In the genomic region with DNA sequence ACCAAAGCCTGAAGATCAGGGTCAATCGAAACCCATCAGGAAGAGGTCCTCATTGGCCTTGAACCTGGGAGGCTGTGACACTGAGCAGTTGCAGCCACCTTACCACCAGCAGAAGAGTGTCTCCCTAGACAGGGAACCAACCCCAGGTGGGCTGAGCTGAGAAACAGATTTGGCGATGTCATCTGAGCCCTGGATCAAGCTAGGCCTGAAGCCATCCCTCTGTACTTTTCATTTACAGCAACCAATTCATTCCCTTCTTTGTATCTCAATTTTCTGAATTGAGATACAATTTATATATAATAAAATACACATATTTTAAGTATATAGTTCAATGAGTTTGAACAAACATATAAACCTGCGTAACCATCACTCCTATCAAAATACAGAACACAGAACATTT, we compare ENCODE assay signal across 24 cellular contexts. TPM values are rescaled to one million over a fixed set of nuclear protein-coding genes. Genes with fewer than 3 reads are reported as not detected.
A peak's percentile ranks its signal among the peaks of the same experiment; 100 is the strongest.
DNase-seq lines count a peak whose midpoint lies in the region; ATAC-seq, FAIRE-seq and TF ChIP-seq lines count a peak whose summit lies in the region.
"Had no signal": no experiment of that assay in that cellular context is flagged by ENCODE, and none has a peak within 500 bp of the region (broad histone marks: within the 10 kb centered on the region; RNA-seq: fewer than 3 reads in every experiment).

No MANE protein-coding gene starts in this region.

- FAIRE-seq in HepG2 (lab: Jason Lieb, UNC) (no peak), pancreas (lab: Jason Lieb, UNC) (no peak)

- TF ChIP-seq CTCF in HepG2 (CRISPR knock-in tag; IDR thresholded peaks at IDR 0.05) (no peak), right lobe of liver (IDR thresholded peaks at IDR 0.05) (no peak), body of pancreas (IDR thresholded peaks at IDR 0.05) (no peak), pancreas (IDR thresholded peaks at IDR 0.05) (no peak)

- no peak overlapping the region for H2AFZ ChIP-seq in HepG2 (ENCODE audit: low read length)

- H3K4me2 ChIP-seq in HepG2 (ENCODE audit: low read depth, low read length), result no peak overlapping the region

- H3K79me2 ChIP-seq in HepG2 (ENCODE audit: insufficient read depth, low read length), result peaks cover 81% of the 10 kb centered on the region

- no peaks in the 10 kb centered on the region for H3K27me3 ChIP-seq in HepG2 (ENCODE audit: control insufficient read depth in 1 of 2, insufficient read depth in 2 of 2, low read length in 2 of 2)
- H3K27me3 ChIP-seq in right lobe of liver, result no peaks in the 10 kb centered on the region
- H3K27me3 ChIP-seq in body of pancreas, result no peaks in the 10 kb centered on the region
- no peaks in the 10 kb centered on the region for H3K27me3 ChIP-seq in pancreas

- H3K4me1 ChIP-seq in HepG2 (ENCODE audit: insufficient read depth, low read length) (peaks cover 59% of the 10 kb centered on the region), right lobe of liver (peaks cover 0 to 35% (median 16%) of the 10 kb centered on the region in 4 donors), body of pancreas (peaks cover 54% of the 10 kb centered on the region), pancreas (peaks cover 0 to 13% (median 4%) of the 10 kb centered on the region in 3 donors)

- peaks cover 5 to 31% of the 10 kb centered on the region in 2 experiments; a peak in 4 of 5 replicates for H3K36me3 ChIP-seq in HepG2 (replicated peaks in 1 of 2; ENCODE audit: control insufficient read depth in 1 of 2, insufficient read depth in 2 of 2, low read length in 2 of 2)
- H3K36me3 ChIP-seq in right lobe of liver, result no peaks in the 10 kb centered on the region
- no peaks in the 10 kb centered on the region for H3K36me3 ChIP-seq in body of pancreas (replicated peaks in 1 of 2; ENCODE audit: insufficient read depth in 1 of 2, low read depth in 2 of 2)
- no peaks in the 10 kb centered on the region for H3K36me3 ChIP-seq in pancreas

- no TSS peak for BruUV-seq in HepG2 (replicated peaks; lab: Mats Ljungman, UMichigan)

- H3K9ac ChIP-seq in HepG2 (ENCODE audit: insufficient read depth, low read depth, low read length), result peak overlapping the region; percentile 19; the same call in 1 of the 2 replicates

- intact Hi-C loops in HepG2 (cut with micrococcal nuclease; ENCODE audit: unreplicated experiment), result no loop called here
- intact Hi-C loops in right lobe of liver (cut with DNase I), result no loop called here
- intact Hi-C loops in body of pancreas (cut with DNase I), result no loop called here
- intact Hi-C loops in pancreas (cut with DNase I), result no loop called here

- POLR2A ChIA-PET in HepG2 (lab: Yijun Ruan, JAX), result no interaction called here

- TF ChIP-seq RAD21 in HepG2 (CRISPR knock-in tag; IDR thresholded peaks at IDR 0.05), result no peak

- peaks cover 19% of the 10 kb centered on the region; the same call in 1 of the 2 replicates for H4K20me1 ChIP-seq in HepG2 (ENCODE audit: insufficient read depth, low read length)

- H3K9me3 ChIP-seq in HepG2 (ENCODE audit: low read length), result no peaks in the 10 kb centered on the region
- no peaks in the 10 kb centered on the region for H3K9me3 ChIP-seq in right lobe of liver
- H3K9me3 ChIP-seq in body of pancreas, result no peaks in the 10 kb centered on the region
- no peaks in the 10 kb centered on the region for H3K9me3 ChIP-seq in pancreas

- no peak overlapping the region for H3K4me3 ChIP-seq in HepG2 (replicated peaks in 1 of 3; ENCODE audit: insufficient read depth in 1 of 3, low read depth in 2 of 3, low read length in 3 of 3)
- no peak overlapping the region for H3K4me3 ChIP-seq in right lobe of liver
- no peak overlapping the region for H3K4me3 ChIP-seq in body of pancreas
- H3K4me3 ChIP-seq in pancreas, result no peak overlapping the region
- H3K4me3 ChIP-seq: SK-N-MC had no signal

- no peak for ATAC-seq in HepG2
- ATAC-seq in right lobe of liver, result no peak
- no peak for ATAC-seq in body of pancreas
- no peak for ATAC-seq in pancreas
- no peak for ATAC-seq in HG02885 (IDR thresholded peaks at IDR 0.05; ENCODE audit: poor library complexity, unreplicated experiment)
- ATAC-seq in GM18909 (IDR thresholded peaks at IDR 0.05; ENCODE audit: poor library complexity, unreplicated experiment), result no peak

- CTCF ChIA-PET in HepG2 (lab: Yijun Ruan, JAX; ENCODE audit: low intra/inter-chr PET ratio, low total read pairs), result no interaction called here

- TF ChIP-seq POLR2A in HepG2 (IDR thresholded peaks at IDR 0.05; ENCODE audit: insufficient read depth in 1 of 2, low read depth in 2 of 2, low read length in 2 of 2) (no peak), right lobe of liver (IDR thresholded peaks at IDR 0.05) (no peak), body of pancreas (IDR thresholded peaks at IDR 0.05) (no peak)

- in situ Hi-C loops in HepG2 (cut with HindIII; ENCODE audit: extremely low pct_ligation_motif_present, low pct_unique_long_range_greater_than_20kb), result no loop called here

- DNase-seq in HepG2 (ENCODE audit: low spot score), result no peak
- no peak for DNase-seq in right lobe of liver
- no peak for DNase-seq in body of pancreas
- no peak for DNase-seq in pancreas
- no peak for DNase-seq in HCEC 1CT
- DNase-seq in foreskin melanocyte, result no peak
- DNase-seq: 8988T; AML-193; C1 segment of cervical spinal cord; CD8-positive, alpha-beta memory T cell; EL; GF-D8; Karpas-422; NCI-H1694; NCI-H2081 treated with DMSO at 0.1 percent for 48 hours; NCI-H2171 treated with DMSO at 0.1 percent for 48 hours; NCI-H524 treated with DMSO at 0.1 percent for 48 hours; NCI-H82; RPMI8226; SHP77 treated with DMSO at 0.1 percent for 48 hours; SW 1271 had no signal

- whole genome bisulfite sequencing in HepG2 (ENCODE audit: low lambda C conversion rate), result 96% methylated on average over 3 of the region's 3 CpGs
- 95% methylated on average over 2 of the region's 3 CpGs for WGBS in right lobe of liver (ENCODE audit: insufficient coverage, low coverage, low lambda C conversion rate, missing lambda C conversion rate)
- WGBS in body of pancreas, 2 donors, result 96 to 100% methylated on average over 3 of the region's 3 CpGs
- 99 to 100% methylated on average over 3 of the region's 3 CpGs for WGBS in pancreas, 2 donors

- H3K27ac ChIP-seq in HepG2 (ENCODE audit: extremely low read length, insufficient read depth, low read length) (peak overlapping the region; percentile 54), right lobe of liver (no peak overlapping the region), body of pancreas (peak overlapping the region; percentile 78 to 87 (median 82)), pancreas (peak overlapping the region; percentile 58 to 88 (median 77))
- H3K27ac ChIP-seq: SK-N-MC had no signal

- TF ChIP-seq EP300 in HepG2 (IDR thresholded peaks at IDR 0.05; ENCODE audit: low read depth in 2 of 2, low read length in 2 of 2) (no peak), HepG2 (CRISPR knock-in tag; IDR thresholded peaks at IDR 0.05; ENCODE audit: borderline replicate concordance) (no peak)

RNA-seq across cellular contexts. Expression of a gene that starts 14.6 kb away (rescaled TPM):
- total RNA-seq in HepG2 (2016; rRNA removed; fragmentation: Illumina TruSeq; extraction: Trizol) (20.3 and 21.6 TPM in 2 replicates), right lobe of liver (10 to 100 TPM in 5 of 6 experiments, 1 to 10 TPM in 1; 8.7 to 18.1 (median 16.4) TPM), body of pancreas (10 to 100 TPM; 11.2 to 54.4 TPM), pancreas (10 to 100 TPM in 2 of 6 donors, 1 to 10 TPM in 4; 7.6 to 18.9 (median 8.2) TPM)
- total RNA-seq in HepG2 (2016; cell fraction: cytosol; rRNA removed; fragmentation: Illumina TruSeq; extraction: Trizol; ENCODE audit: low read depth), result 2.9 and 3.0 TPM in 2 replicates
- 17.5 and 20.5 TPM in 2 replicates for total RNA-seq in HepG2 (2016; cell fraction: insoluble cytoplasmic fraction; rRNA removed; fragmentation: Illumina TruSeq; extraction: Trizol)
- total RNA-seq in HepG2 (2016; cell fraction: membrane; rRNA removed; fragmentation: Illumina TruSeq; extraction: Trizol), result 6.8 and 7.0 TPM in 2 replicates
- 12.4 and 14.1 TPM in 2 replicates for total RNA-seq in HepG2 (2016; cell fraction: nucleus; rRNA removed; fragmentation: Illumina TruSeq; extraction: Trizol)
- polyA plus RNA-seq in HepG2 (2011; rRNA removed) (46.6 and 48.0 TPM in 2 replicates), pancreas (10 to 100 TPM in 1 of 2 donors, 1 to 10 TPM in 1; 7.5 to 11.4 TPM)
- polyA plus RNA-seq in HepG2 (2011; cell fraction: cytosol; rRNA removed), result 45.4 and 46.7 TPM in 2 replicates
- 28.4 and 30.4 TPM in 2 replicates for polyA plus RNA-seq in HepG2 (2011; cell fraction: nucleus; rRNA removed)
- 35.2 and 42.3 TPM in 2 replicates for polyA plus RNA-seq in HepG2 (2012)
- 0.79 and 0.82 TPM in 2 replicates for polyA plus RNA-seq in HepG2 (2016; cell fraction: cytosol; fragmentation: Illumina TruSeq; extraction: Trizol; ENCODE audit: low read depth)
- 20.4 and 24.3 TPM in 2 replicates for polyA plus RNA-seq in HepG2 (2016; cell fraction: insoluble cytoplasmic fraction; fragmentation: Illumina TruSeq; extraction: Trizol; ENCODE audit: low read depth)
- polyA plus RNA-seq in HepG2 (2016; cell fraction: membrane; fragmentation: Illumina TruSeq; extraction: Trizol; ENCODE audit: low read depth), result 2.7 and 3.3 TPM in 2 replicates
- 17.9 and 19.2 TPM in 2 replicates for polyA plus RNA-seq in HepG2 (2016; cell fraction: nucleus; fragmentation: Illumina TruSeq; extraction: Trizol; ENCODE audit: insufficient read depth, low read depth)
- polyA minus RNA-seq in HepG2 (2011; rRNA and poly(A)+ RNA removed; ENCODE audit: low replicate concordance), result 40.5 and 85.7 TPM in 2 replicates
- 49.3 and 53.6 TPM in 2 replicates for polyA minus RNA-seq in HepG2 (2011; cell fraction: cytosol; rRNA and poly(A)+ RNA removed)
- polyA minus RNA-seq in HepG2 (2011; cell fraction: nucleus; rRNA and poly(A)+ RNA removed), result 29.4 and 36.8 TPM in 2 replicates

RNA-seq across cellular contexts. Expression of a gene that starts 30.9 kb away (rescaled TPM):
- 6.8 and 8.8 TPM in 2 replicates for total RNA-seq in HepG2 (2016; rRNA removed; fragmentation: Illumina TruSeq; extraction: Trizol)
- 3.5 and 3.6 TPM in 2 replicates for total RNA-seq in HepG2 (2016; cell fraction: cytosol; rRNA removed; fragmentation: Illumina TruSeq; extraction: Trizol; ENCODE audit: low read depth)
- 6.7 and 8.0 TPM in 2 replicates for total RNA-seq in HepG2 (2016; cell fraction: insoluble cytoplasmic fraction; rRNA removed; fragmentation: Illumina TruSeq; extraction: Trizol)
- 3.0 and 3.3 TPM in 2 replicates for total RNA-seq in HepG2 (2016; cell fraction: membrane; rRNA removed; fragmentation: Illumina TruSeq; extraction: Trizol)
- total RNA-seq in HepG2 (2016; cell fraction: nucleus; rRNA removed; fragmentation: Illumina TruSeq; extraction: Trizol), result 8.0 and 9.4 TPM in 2 replicates
- 6.4 and 6.9 TPM in 2 replicates for polyA plus RNA-seq in HepG2 (2011; rRNA removed)
- 4.7 and 4.9 TPM in 2 replicates for polyA plus RNA-seq in HepG2 (2011; cell fraction: cytosol; rRNA removed)
- polyA plus RNA-seq in HepG2 (2011; cell fraction: nucleus; rRNA removed), result 6.1 and 8.1 TPM in 2 replicates
- 5.3 and 5.8 TPM in 2 replicates for polyA plus RNA-seq in HepG2 (2012)
- polyA plus RNA-seq in HepG2 (2016; cell fraction: cytosol; fragmentation: Illumina TruSeq; extraction: Trizol; ENCODE audit: low read depth), result 0.41 and 0.49 TPM in 2 replicates
- polyA plus RNA-seq in HepG2 (2016; cell fraction: insoluble cytoplasmic fraction; fragmentation: Illumina TruSeq; extraction: Trizol; ENCODE audit: low read depth), result 9.9 and 11.1 TPM in 2 replicates
- polyA plus RNA-seq in HepG2 (2016; cell fraction: membrane; fragmentation: Illumina TruSeq; extraction: Trizol; ENCODE audit: low read depth), result 1.2 and 1.4 TPM in 2 replicates
- 12.3 and 13.0 TPM in 2 replicates for polyA plus RNA-seq in HepG2 (2016; cell fraction: nucleus; fragmentation: Illumina TruSeq; extraction: Trizol; ENCODE audit: insufficient read depth, low read depth)
- 8.9 and 26.0 TPM in 2 replicates for polyA minus RNA-seq in HepG2 (2011; rRNA and poly(A)+ RNA removed; ENCODE audit: low replicate concordance)
- 4.7 and 6.5 TPM in 2 replicates for polyA minus RNA-seq in HepG2 (2011; cell fraction: cytosol; rRNA and poly(A)+ RNA removed)
- polyA minus RNA-seq in HepG2 (2011; cell fraction: nucleus; rRNA and poly(A)+ RNA removed), result 10.9 and 12.7 TPM in 2 replicates
- 1 to 10 TPM; 2.5 to 3.9 (median 3.1) TPM for total RNA-seq in right lobe of liver
- total RNA-seq in body of pancreas, result 1 to 10 TPM; 6.6 to 7.0 TPM
- 1 to 10 TPM; 3.0 to 5.6 (median 3.6) TPM for total RNA-seq in pancreas
- polyA plus RNA-seq in pancreas, result 1 to 10 TPM; 4.3 to 6.1 TPM

Comparison
In these comparisons a context has a peak if more than half of its experiments do, and no peak if none do; other contexts are left out.
1. H3K27ac ChIP-seq: peak in HepG2 (single experiment), body of pancreas (4 of 4) and pancreas (4 of 4); none in right lobe of liver (0 of 3).